ENCODE assay signal across 1 cellular context in the genomic region with DNA sequence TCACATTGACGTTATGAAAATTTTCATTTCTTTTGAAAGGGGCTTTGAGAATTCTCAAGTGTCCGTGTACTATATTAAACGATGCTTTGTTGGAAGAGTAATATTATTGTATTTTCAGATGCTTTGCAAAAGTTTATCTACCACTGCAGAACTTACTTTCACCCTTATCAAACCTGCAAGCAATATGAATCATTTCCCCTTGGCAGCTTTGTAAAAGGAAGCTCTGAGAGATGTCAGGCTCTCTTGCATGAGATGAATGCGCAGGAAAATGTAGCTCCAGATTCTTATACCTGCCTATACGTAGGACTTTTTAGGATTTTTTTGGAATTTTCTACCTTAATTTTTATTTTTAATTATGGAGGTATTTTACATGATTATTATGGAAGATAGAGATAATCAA.
A peak's percentile ranks its signal among the peaks of the same experiment; 100 is the strongest.
TF ChIP-seq lines count a peak whose summit lies in the region.

No MANE protein-coding gene starts in this region.

TF ChIP-seq in K562, 482 proteins besides CTCF, POLR2A, EP300 and RAD21 (continued from another document and continues in another):
- TF ChIP-seq, protein P1, sequence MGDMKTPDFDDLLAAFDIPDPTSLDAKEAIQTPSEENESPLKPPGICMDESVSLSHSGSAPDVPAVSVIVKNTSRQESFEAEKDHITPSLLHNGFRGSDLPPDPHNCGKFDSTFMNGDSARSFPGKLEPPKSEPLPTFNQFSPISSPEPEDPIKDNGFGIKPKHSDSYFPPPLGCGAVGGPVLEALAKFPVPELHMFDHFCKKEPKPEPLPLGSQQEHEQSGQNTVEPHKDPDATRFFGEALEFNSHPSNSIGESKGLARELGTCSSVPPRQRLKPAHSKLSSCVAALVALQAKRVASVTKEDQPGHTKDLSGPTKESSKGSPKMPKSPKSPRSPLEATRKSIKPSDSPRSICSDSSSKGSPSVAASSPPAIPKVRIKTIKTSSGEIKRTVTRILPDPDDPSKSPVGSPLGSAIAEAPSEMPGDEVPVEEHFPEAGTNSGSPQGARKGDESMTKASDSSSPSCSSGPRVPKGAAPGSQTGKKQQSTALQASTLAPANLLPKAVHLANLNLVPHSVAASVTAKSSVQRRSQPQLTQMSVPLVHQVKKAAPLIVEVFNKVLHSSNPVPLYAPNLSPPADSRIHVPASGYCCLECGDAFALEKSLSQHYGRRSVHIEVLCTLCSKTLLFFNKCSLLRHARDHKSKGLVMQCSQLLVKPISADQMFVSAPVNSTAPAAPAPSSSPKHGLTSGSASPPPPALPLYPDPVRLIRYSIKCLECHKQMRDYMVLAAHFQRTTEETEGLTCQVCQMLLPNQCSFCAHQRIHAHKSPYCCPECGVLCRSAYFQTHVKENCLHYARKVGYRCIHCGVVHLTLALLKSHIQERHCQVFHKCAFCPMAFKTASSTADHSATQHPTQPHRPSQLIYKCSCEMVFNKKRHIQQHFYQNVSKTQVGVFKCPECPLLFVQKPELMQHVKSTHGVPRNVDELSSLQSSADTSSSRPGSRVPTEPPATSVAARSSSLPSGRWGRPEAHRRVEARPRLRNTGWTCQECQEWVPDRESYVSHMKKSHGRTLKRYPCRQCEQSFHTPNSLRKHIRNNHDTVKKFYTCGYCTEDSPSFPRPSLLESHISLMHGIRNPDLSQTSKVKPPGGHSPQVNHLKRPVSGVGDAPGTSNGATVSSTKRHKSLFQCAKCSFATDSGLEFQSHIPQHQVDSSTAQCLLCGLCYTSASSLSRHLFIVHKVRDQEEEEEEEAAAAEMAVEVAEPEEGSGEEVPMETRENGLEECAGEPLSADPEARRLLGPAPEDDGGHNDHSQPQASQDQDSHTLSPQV (IDR thresholded peaks at IDR 0.05) = no peak
- no peak for TF ChIP-seq L3MBTL2 (IDR thresholded peaks at IDR 0.05)
- no peak for TF ChIP-seq ILF3 (IDR thresholded peaks at IDR 0.05; ENCODE audit: borderline replicate concordance)
- no peak for TF ChIP-seq NELFE (IDR thresholded peaks at IDR 0.05; ENCODE audit: insufficient read depth, insufficient read length)
- TF ChIP-seq SMARCE1 (IDR thresholded peaks at IDR 0.05) = peak; percentile 89
- no peak for TF ChIP-seq ZNF586 (CRISPR knock-in tag; conservative IDR thresholded peaks at IDR 0.05)
- peak; percentile 55; the same call in 1 of the 2 replicates for TF ChIP-seq CTBP1 (IDR thresholded peaks at IDR 0.05; ENCODE audit: borderline replicate concordance)
- TF ChIP-seq ZNF707 (CRISPR knock-in tag; conservative IDR thresholded peaks at IDR 0.05) = no peak
- TF ChIP-seq ZNF436 (CRISPR knock-in tag; IDR thresholded peaks at IDR 0.05) = no peak
- TF ChIP-seq, protein P2, sequence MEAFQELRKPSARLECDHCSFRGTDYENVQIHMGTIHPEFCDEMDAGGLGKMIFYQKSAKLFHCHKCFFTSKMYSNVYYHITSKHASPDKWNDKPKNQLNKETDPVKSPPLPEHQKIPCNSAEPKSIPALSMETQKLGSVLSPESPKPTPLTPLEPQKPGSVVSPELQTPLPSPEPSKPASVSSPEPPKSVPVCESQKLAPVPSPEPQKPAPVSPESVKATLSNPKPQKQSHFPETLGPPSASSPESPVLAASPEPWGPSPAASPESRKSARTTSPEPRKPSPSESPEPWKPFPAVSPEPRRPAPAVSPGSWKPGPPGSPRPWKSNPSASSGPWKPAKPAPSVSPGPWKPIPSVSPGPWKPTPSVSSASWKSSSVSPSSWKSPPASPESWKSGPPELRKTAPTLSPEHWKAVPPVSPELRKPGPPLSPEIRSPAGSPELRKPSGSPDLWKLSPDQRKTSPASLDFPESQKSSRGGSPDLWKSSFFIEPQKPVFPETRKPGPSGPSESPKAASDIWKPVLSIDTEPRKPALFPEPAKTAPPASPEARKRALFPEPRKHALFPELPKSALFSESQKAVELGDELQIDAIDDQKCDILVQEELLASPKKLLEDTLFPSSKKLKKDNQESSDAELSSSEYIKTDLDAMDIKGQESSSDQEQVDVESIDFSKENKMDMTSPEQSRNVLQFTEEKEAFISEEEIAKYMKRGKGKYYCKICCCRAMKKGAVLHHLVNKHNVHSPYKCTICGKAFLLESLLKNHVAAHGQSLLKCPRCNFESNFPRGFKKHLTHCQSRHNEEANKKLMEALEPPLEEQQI (IDR thresholded peaks at IDR 0.05) = no peak
- no peak for TF ChIP-seq HMG20A (CRISPR knock-in tag; conservative IDR thresholded peaks at IDR 0.05)
- TF ChIP-seq, protein P3, sequence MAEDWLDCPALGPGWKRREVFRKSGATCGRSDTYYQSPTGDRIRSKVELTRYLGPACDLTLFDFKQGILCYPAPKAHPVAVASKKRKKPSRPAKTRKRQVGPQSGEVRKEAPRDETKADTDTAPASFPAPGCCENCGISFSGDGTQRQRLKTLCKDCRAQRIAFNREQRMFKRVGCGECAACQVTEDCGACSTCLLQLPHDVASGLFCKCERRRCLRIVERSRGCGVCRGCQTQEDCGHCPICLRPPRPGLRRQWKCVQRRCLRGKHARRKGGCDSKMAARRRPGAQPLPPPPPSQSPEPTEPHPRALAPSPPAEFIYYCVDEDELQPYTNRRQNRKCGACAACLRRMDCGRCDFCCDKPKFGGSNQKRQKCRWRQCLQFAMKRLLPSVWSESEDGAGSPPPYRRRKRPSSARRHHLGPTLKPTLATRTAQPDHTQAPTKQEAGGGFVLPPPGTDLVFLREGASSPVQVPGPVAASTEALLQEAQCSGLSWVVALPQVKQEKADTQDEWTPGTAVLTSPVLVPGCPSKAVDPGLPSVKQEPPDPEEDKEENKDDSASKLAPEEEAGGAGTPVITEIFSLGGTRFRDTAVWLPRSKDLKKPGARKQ (CRISPR knock-in tag; IDR thresholded peaks at IDR 0.05) = no peak
- TF ChIP-seq ETV6 (IDR thresholded peaks at IDR 0.05; ENCODE audit: borderline replicate concordance in 1 of 2, low read depth in 2 of 2, low read length in 1 of 2) = no peak
- TF ChIP-seq ETV6 (CRISPR knock-in tag; IDR thresholded peaks at IDR 0.05; ENCODE audit: borderline replicate concordance) = no peak
- TF ChIP-seq RBBP5 (IDR thresholded peaks at IDR 0.05; ENCODE audit: borderline replicate concordance, insufficient read depth, low read length, poor library complexity, severe bottlenecking) = no peak
- peak; percentile 68 for TF ChIP-seq NFIC (IDR thresholded peaks at IDR 0.05)
- TF ChIP-seq NCOA2 (IDR thresholded peaks at IDR 0.05; ENCODE audit: partially characterized antibody in 2 of 2) = no peak
- TF ChIP-seq MTA1 (IDR thresholded peaks at IDR 0.05; ENCODE audit: borderline replicate concordance) = no peak
- no peak for TF ChIP-seq CSDE1 (IDR thresholded peaks at IDR 0.05)
- TF ChIP-seq ZNF23 (CRISPR knock-in tag; IDR thresholded peaks at IDR 0.05) = no peak
- no peak for TF ChIP-seq NR2C1 (IDR thresholded peaks at IDR 0.05)
- no peak for TF ChIP-seq NR2C1 (tag; IDR thresholded peaks at IDR 0.05)
- TF ChIP-seq, protein P4, sequence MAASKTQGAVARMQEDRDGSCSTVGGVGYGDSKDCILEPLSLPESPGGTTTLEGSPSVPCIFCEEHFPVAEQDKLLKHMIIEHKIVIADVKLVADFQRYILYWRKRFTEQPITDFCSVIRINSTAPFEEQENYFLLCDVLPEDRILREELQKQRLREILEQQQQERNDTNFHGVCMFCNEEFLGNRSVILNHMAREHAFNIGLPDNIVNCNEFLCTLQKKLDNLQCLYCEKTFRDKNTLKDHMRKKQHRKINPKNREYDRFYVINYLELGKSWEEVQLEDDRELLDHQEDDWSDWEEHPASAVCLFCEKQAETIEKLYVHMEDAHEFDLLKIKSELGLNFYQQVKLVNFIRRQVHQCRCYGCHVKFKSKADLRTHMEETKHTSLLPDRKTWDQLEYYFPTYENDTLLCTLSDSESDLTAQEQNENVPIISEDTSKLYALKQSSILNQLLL (CRISPR knock-in tag; IDR thresholded peaks at IDR 0.05; ENCODE audit: borderline replicate concordance) = no peak
- peak; percentile 15; the same call in 1 of the 2 replicates for TF ChIP-seq ATF7 (IDR thresholded peaks at IDR 0.05)
- no peak for TF ChIP-seq RBM14 (IDR thresholded peaks at IDR 0.05; ENCODE audit: borderline replicate concordance, insufficient read depth, low read depth, low read length)
- TF ChIP-seq, protein P5, sequence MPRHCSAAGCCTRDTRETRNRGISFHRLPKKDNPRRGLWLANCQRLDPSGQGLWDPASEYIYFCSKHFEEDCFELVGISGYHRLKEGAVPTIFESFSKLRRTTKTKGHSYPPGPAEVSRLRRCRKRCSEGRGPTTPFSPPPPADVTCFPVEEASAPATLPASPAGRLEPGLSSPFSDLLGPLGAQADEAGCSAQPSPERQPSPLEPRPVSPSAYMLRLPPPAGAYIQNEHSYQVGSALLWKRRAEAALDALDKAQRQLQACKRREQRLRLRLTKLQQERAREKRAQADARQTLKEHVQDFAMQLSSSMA (CRISPR knock-in tag; IDR thresholded peaks at IDR 0.05) = no peak
- TF ChIP-seq YBX1 (IDR thresholded peaks at IDR 0.05) = no peak
- TF ChIP-seq, protein P6, sequence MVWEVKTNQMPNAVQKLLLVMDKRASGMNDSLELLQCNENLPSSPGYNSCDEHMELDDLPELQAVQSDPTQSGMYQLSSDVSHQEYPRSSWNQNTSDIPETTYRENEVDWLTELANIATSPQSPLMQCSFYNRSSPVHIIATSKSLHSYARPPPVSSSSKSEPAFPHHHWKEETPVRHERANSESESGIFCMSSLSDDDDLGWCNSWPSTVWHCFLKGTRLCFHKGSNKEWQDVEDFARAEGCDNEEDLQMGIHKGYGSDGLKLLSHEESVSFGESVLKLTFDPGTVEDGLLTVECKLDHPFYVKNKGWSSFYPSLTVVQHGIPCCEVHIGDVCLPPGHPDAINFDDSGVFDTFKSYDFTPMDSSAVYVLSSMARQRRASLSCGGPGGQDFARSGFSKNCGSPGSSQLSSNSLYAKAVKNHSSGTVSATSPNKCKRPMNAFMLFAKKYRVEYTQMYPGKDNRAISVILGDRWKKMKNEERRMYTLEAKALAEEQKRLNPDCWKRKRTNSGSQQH (CRISPR knock-in tag; IDR thresholded peaks at IDR 0.05) = no peak
- TF ChIP-seq ZNF764 (CRISPR knock-in tag; IDR thresholded peaks at IDR 0.05; ENCODE audit: low read depth) = no peak
- TF ChIP-seq SMARCB1 (IDR thresholded peaks at IDR 0.05; ENCODE audit: insufficient read length, low read depth) = no peak
- no peak for TF ChIP-seq SMC3 (conservative IDR thresholded peaks at IDR 0.05; ENCODE audit: insufficient read depth, low read depth, low read length)
- no peak for TF ChIP-seq PPARD (CRISPR knock-in tag; IDR thresholded peaks at IDR 0.05)
- TF ChIP-seq, protein P7, sequence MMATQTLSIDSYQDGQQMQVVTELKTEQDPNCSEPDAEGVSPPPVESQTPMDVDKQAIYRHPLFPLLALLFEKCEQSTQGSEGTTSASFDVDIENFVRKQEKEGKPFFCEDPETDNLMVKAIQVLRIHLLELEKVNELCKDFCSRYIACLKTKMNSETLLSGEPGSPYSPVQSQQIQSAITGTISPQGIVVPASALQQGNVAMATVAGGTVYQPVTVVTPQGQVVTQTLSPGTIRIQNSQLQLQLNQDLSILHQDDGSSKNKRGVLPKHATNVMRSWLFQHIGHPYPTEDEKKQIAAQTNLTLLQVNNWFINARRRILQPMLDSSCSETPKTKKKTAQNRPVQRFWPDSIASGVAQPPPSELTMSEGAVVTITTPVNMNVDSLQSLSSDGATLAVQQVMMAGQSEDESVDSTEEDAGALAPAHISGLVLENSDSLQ (IDR thresholded peaks at IDR 0.05) = peak; percentile 75
- TF ChIP-seq MED1 (CRISPR knock-in tag; IDR thresholded peaks at IDR 0.05; ENCODE audit: borderline replicate concordance) = no peak
- TF ChIP-seq HDAC6 (IDR thresholded peaks at IDR 0.05; ENCODE audit: low read depth, low read length) = no peak
- TF ChIP-seq OTX1 (CRISPR knock-in tag; IDR thresholded peaks at IDR 0.05) = no peak
- no peak for TF ChIP-seq TFAM (CRISPR knock-in tag; conservative IDR thresholded peaks at IDR 0.05)
- no peak for TF ChIP-seq ZBTB1 (CRISPR knock-in tag; IDR thresholded peaks at IDR 0.05; ENCODE audit: borderline replicate concordance, low read depth)
